Comparison of ENCODE assay signal across 1 cellular context in the genomic region with DNA sequence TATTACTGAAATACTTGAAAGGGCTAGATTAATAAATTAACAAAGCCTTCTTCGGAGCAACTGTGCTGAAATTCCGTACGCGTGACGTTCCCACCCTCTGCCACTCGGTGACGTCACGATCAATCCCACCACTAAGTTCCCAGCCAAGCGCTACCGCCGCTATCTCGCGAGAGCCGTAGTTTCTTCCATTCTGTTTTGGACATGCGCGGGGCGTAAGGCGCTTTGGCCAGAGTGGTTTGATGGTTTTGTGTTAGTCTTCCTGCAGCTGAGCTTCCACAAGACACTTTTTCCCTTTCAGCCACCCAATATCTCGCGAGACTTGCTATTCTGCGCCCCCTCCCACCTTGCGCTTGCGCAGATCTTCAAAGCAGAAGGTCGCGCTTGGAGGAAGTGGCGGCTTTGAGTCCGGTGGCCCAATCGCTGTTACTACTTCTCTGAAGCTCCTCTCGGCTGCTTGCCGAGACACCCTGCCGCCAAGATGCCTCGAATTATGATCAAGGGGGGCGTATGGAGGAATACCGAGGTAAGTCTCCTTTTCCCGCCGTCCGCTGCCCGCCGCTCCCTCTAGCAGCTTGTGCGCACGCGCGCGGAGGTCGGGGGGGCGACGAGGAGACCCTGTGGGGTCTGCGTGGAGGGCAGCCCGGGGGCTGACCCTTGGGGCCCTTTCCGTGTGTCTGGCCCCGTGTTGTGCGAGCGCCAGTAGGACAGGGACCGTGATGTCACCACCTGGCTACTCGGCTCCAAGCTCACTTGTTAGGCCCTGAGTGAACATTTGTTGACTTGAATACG.
A peak's percentile ranks its signal among the peaks of the same experiment; 100 is the strongest.
TF ChIP-seq lines count a peak whose summit lies in the region.

A gene (plus strand): TSS at position 361 of the 789 bp plus-strand sequence. CDS start 118 bp downstream, at position 479.

TF ChIP-seq in liver, 16 proteins besides CTCF, POLR2A, EP300 and RAD21 (continued from another document):
- peak in 1 of 2 donors; percentile 11 for TF ChIP-seq RXRA (IDR thresholded peaks at IDR 0.05)
- peak; percentile 53 for TF ChIP-seq SP1 (IDR thresholded peaks at IDR 0.05)
- TF ChIP-seq, protein P1, sequence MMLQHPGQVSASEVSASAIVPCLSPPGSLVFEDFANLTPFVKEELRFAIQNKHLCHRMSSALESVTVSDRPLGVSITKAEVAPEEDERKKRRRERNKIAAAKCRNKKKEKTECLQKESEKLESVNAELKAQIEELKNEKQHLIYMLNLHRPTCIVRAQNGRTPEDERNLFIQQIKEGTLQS (IDR thresholded peaks at IDR 0.05) = no peak
- TF ChIP-seq, protein P2, sequence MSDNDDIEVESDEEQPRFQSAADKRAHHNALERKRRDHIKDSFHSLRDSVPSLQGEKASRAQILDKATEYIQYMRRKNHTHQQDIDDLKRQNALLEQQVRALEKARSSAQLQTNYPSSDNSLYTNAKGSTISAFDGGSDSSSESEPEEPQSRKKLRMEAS (IDR thresholded peaks at IDR 0.05) = no peak
- TF ChIP-seq YY1 (IDR thresholded peaks at IDR 0.05) = peak; percentile 82
TF ChIP-seq in liver: peak in this region for 9.
